Comparison of ENCODE assay signal across 17 cellular contexts in the genomic region with DNA sequence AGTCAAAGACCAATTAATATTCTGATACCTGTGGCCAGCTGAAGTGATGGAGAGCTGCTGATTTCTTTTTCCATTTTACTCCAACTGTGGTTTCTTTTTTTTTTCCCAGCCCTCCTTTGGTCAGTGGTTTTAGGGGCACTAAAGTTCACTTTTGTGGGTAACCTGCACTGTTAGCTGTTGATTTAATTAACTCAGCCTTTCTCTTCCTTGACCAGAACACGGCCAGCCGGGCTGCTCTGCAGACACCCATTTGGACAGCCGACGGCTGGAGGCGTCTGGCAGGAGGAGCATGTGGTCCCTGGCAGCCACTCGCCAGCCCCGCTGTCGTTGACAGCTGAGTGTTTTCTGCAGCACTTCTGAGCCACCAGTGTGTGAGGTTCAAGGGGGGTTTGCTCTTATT.
DNase-seq lines count a peak whose midpoint lies in the region; ATAC-seq and TF ChIP-seq lines count a peak whose summit lies in the region.
"Had no signal": no experiment of that assay in that cellular context is flagged by ENCODE, and none has a peak within 500 bp of the region (broad histone marks: within the 10 kb centered on the region; RNA-seq: fewer than 3 reads in every experiment).

No MANE protein-coding gene starts in this region.

- H3K36me3 ChIP-seq in breast epithelium (no peaks in the 10 kb centered on the region), fibroblast of lung (ENCODE audit: control insufficient read depth, insufficient read depth, low read length) (no peaks in the 10 kb centered on the region), spleen (no peaks in the 10 kb centered on the region)
- H3K36me3 ChIP-seq: ascending aorta, esophagus muscularis mucosa, heart left ventricle, sigmoid colon had no signal

- H3K27me3 ChIP-seq in breast epithelium (no peaks in the 10 kb centered on the region), fibroblast of lung (ENCODE audit: control insufficient read depth, insufficient read depth, low read length) (peaks cover 16% of the 10 kb centered on the region), spleen (replicated peaks in 1 of 7) (no peaks in the 10 kb centered on the region)
- H3K27me3 ChIP-seq: ascending aorta, sigmoid colon had no signal

- CTCF ChIA-PET in MCF 10A (lab: Yijun Ruan, JAX) = interaction anchor here (1.0 kb wide), 1 partner anchor 219 kb away, joined by 3 read pairs; no protein-coding TSS in a partner anchor

- DNase-seq in breast epithelium (ENCODE audit: low spot score in 2 of 2) (peak in 1 of 2 donors; percentile 26), MCF 10A (ENCODE audit: unreplicated experiment) (no peak), RPMI7951 (ENCODE audit: low read depth) (peak; percentile 52), fibroblast of lung (ENCODE audit: low read depth in 2 of 2) (peak; percentile 9 to 71), spleen (peak; percentile 76), NCI-H1436 treated with DMSO at 0.1 percent for 48 hours (lab: John Stamatoyannopoulos, UW) (no peak), NCI-H1694 treated with DMSO at 0.1 percent for 48 hours (lab: John Stamatoyannopoulos, UW) (no peak)
- DNase-seq: ACHN, activated B cell treated with CpG ODN at 0.5 μM for 24 hours, heart left ventricle, NCI-H1417 treated with DMSO at 0.1 percent for 48 hours, Right ventricle myocardium superior, substantia nigra had no signal

- TF ChIP-seq POLR2A in breast epithelium (IDR thresholded peaks at IDR 0.05) = no peak
- TF ChIP-seq POLR2A in spleen (IDR thresholded peaks at IDR 0.05) = no peak

- H3K27ac ChIP-seq in breast epithelium = peak overlapping the region in 1 of 2 donors; percentile 61
- no peak overlapping the region for H3K27ac ChIP-seq in fibroblast of lung (ENCODE audit: insufficient read depth, low read length)
- H3K27ac ChIP-seq in spleen = peak overlapping the region in 4 of 8 donors; percentile 33 to 81 (median 50)
- H3K27ac ChIP-seq: ascending aorta, esophagus muscularis mucosa, heart left ventricle, sigmoid colon had no signal

- H3K9me3 Mint-ChIP-seq in MCF 10A (ENCODE audit: unreplicated experiment) = no peaks in the 10 kb centered on the region
- H3K9me3 Mint-ChIP-seq: activated B cell treated with CpG ODN at 0.5 μM for 24 hours had no signal

- H3K36me3 Mint-ChIP-seq in MCF 10A (ENCODE audit: insufficient read depth, unreplicated experiment) = no peaks in the 10 kb centered on the region

- POLR2A ChIA-PET in MCF 10A (lab: Yijun Ruan, JAX) = no interaction called here

- ATAC-seq in GM19463 (IDR thresholded peaks at IDR 0.05; ENCODE audit: unreplicated experiment) = no peak

- H3K4me3 ChIP-seq in breast epithelium (peak overlapping the region in 2 of 3 donors; percentile 21 to 39), fibroblast of lung (replicated peaks in 1 of 4; ENCODE audit: control extremely low read depth in 1 of 4, insufficient read depth in 1 of 4, low read depth in 3 of 4, low read length in 4 of 4) (no peak overlapping the region), spleen (no peak overlapping the region)
- H3K4me3 ChIP-seq: esophagus muscularis mucosa, heart left ventricle, sigmoid colon had no signal

- peaks cover 6% of the 10 kb centered on the region for H3K4me1 Mint-ChIP-seq in MCF 10A (ENCODE audit: insufficient read depth, unreplicated experiment)

- H3K9me3 ChIP-seq in breast epithelium (no peaks in the 10 kb centered on the region), fibroblast of lung (ENCODE audit: control insufficient read depth, insufficient read depth, low read depth, low read length) (no peaks in the 10 kb centered on the region), spleen (no peaks in the 10 kb centered on the region)
- H3K9me3 ChIP-seq: ascending aorta, esophagus muscularis mucosa, heart left ventricle, sigmoid colon had no signal

- H2AFZ ChIP-seq in fibroblast of lung (ENCODE audit: low read length) = no peak overlapping the region

- H3K9ac ChIP-seq in fibroblast of lung (ENCODE audit: insufficient read depth, low read length) = no peak overlapping the region

- no peak overlapping the region for H3K4me3 Mint-ChIP-seq in MCF 10A (ENCODE audit: unreplicated experiment)
- H3K4me3 Mint-ChIP-seq: activated B cell treated with CpG ODN at 0.5 μM for 24 hours had no signal

- 49 to 66% (median 59%) methylated on average over 8 of the region's 8 CpGs for WGBS in spleen, 5 donors

- intact Hi-C loops in breast epithelium (cut with DNase I; ENCODE audit: low total_unique reads) (no loop called here), MCF 10A (cut with micrococcal nuclease) (no loop called here), spleen (cut with DNase I; ENCODE audit: low total_unique reads) (no loop called here)

- peaks cover 5 to 15% of the 10 kb centered on the region in 2 donors for H3K4me1 ChIP-seq in breast epithelium
- no peaks in the 10 kb centered on the region for H3K4me1 ChIP-seq in fibroblast of lung (ENCODE audit: control insufficient read depth, extremely low read depth, insufficient read depth, low read length)
- peaks cover 0 to 30% (median 2%) of the 10 kb centered on the region in 6 donors for H3K4me1 ChIP-seq in spleen
- H3K4me1 ChIP-seq: ascending aorta had no signal

- no peak overlapping the region for H3K27ac Mint-ChIP-seq in MCF 10A (ENCODE audit: low read depth, unreplicated experiment)
- H3K27ac Mint-ChIP-seq: activated B cell treated with CpG ODN at 0.5 μM for 24 hours had no signal

- H3K79me2 ChIP-seq in fibroblast of lung (ENCODE audit: control insufficient read depth, insufficient read depth, low read length) = no peaks in the 10 kb centered on the region

- no peak for TF ChIP-seq CTCF in breast epithelium (IDR thresholded peaks at IDR 0.05)
- no peak for TF ChIP-seq CTCF in MCF 10A (IDR thresholded peaks at IDR 0.05; ENCODE audit: unreplicated experiment)
- no peak for TF ChIP-seq CTCF in fibroblast of lung (conservative IDR thresholded peaks at IDR 0.05 in 1 of 2, IDR thresholded peaks at IDR 0.05 in 1 of 2; ENCODE audit: low read depth in 1 of 2, low read length in 2 of 2)
- no peak for TF ChIP-seq CTCF in spleen (IDR thresholded peaks at IDR 0.05 in 8 of 11, conservative IDR thresholded peaks at IDR 0.05 in 3 of 11)

- no peaks in the 10 kb centered on the region for H3K27me3 Mint-ChIP-seq in MCF 10A (ENCODE audit: insufficient read depth, unreplicated experiment)
- H3K27me3 Mint-ChIP-seq: activated B cell treated with CpG ODN at 0.5 μM for 24 hours had no signal

- no peaks in the 10 kb centered on the region for H4K20me1 ChIP-seq in fibroblast of lung (ENCODE audit: control insufficient read depth, extremely low read depth, insufficient read depth, low read length)

- no TSS peak for BruUV-seq in MCF 10A (replicated peaks; lab: Mats Ljungman, UMichigan)

- no peak overlapping the region for H3K4me2 ChIP-seq in fibroblast of lung (ENCODE audit: extremely low read depth, insufficient read depth, low read length)

Comparison
In these comparisons a context has a peak if more than half of its experiments do, and no peak if none do; other contexts are left out.
1. DNase-seq: peak in RPMI7951 (single experiment), fibroblast of lung (2 of 2) and spleen (single experiment); none in MCF 10A (single experiment), NCI-H1436 treated with DMSO at 0.1 percent for 48 hours (single experiment) and NCI-H1694 treated with DMSO at 0.1 percent for 48 hours (single experiment).
2. H3K4me3 ChIP-seq: peak in breast epithelium (2 of 3); none in fibroblast of lung (0 of 4) and spleen (0 of 8).